Comparison of ENCODE assay signal across 1 cellular context in the genomic region with DNA sequence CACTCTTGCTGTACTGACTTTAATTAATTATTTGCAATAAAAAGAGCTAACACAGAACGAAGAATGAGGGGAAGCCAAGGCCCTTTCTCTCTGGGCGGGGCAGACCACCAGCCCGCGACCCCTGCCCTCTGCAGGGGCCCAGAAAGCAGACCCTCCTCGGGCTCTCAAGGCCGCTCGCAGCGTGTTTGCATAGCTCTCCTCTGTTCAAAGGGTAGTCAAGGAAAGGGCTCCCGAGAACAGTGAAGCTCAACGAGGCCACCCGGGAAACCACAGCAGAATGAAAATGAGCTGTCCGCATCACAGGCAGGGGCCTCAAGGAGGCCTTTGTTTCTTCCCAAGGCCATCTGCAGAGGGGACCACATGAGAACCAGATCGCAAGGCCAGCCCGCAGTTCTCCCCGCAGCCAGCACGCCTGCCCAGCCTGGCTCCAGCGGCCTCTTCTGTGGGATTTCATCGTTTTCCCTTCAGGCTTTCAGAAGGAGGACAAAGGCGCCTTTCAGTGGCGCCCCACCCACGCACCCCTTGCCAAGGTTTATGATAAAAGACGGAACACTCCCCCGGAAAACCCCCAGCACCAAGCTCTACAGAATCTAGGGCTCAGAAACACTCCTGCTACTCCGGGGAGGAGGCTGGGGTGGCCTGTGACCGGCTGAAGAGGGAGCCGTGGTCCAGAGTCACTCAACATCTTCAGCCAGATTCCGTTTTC.
TF ChIP-seq lines count a peak whose summit lies in the region.

No MANE protein-coding gene starts in this region.

TF ChIP-seq in K562, 482 proteins besides CTCF, POLR2A, EP300 and RAD21:
- peak; percentile 49 for TF ChIP-seq EGR1 (conservative IDR thresholded peaks at IDR 0.05)
- TF ChIP-seq ZNF778 (CRISPR knock-in tag; IDR thresholded peaks at IDR 0.05), result no peak
- no peak for TF ChIP-seq ZNF41 (CRISPR knock-in tag; conservative IDR thresholded peaks at IDR 0.05)
